ENCODE assay signal across 20 cellular contexts in the genomic region with DNA sequence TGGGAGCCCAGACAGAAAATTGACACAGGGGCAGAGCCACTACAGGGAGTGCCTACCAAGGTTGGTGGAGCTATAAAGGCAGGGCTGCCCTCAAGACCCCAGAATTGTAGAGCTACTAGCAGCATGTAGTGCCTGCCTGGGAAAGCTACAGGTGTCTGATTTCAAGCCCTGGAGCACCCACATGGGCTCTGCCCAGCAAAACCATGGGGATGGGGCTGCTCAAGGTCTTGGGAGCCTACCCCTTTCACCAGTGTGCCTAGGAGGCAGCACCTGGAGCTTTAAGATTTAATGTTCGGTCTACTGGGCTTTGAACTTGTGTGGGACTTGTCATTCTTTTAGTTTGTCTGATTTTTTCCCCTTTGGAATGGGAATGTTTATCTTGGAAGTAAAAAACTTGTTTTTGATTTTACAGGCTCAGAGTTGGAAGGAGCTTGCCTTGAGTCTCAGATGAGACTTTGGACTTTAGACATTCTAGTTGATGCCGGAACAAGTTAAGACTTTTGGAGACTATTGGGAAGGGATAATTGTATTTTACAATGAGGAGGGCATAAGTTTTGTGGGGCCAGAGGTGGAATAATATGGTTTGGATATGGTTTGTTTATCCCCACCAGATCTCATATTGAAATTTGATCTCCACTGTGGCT. TPM values are rescaled to one million over a fixed set of nuclear protein-coding genes. Genes with fewer than 3 reads are reported as not detected.
A peak's percentile ranks its signal among the peaks of the same experiment; 100 is the strongest.
DNase-seq lines count a peak whose midpoint lies in the region; ATAC-seq, FAIRE-seq and TF ChIP-seq lines count a peak whose summit lies in the region.
"Had no signal": no experiment of that assay in that cellular context is flagged by ENCODE, and none has a peak within 500 bp of the region (broad histone marks: within the 10 kb centered on the region; RNA-seq: fewer than 3 reads in every experiment).

No MANE protein-coding gene starts in this region.

- FAIRE-seq in small intestine (lab: Jason Lieb, UNC): no peak
- FAIRE-seq: G401.6, GM12892, H54 had no signal

- 27 to 61% (median 45%) methylated on average over 2 of the region's 2 CpGs for WGBS in small intestine, 3 donors

- H3K4me1 Mint-ChIP-seq in chondrocyte (ENCODE audit: low read depth): peaks cover 6% of the 10 kb centered on the region

- H3K27ac Mint-ChIP-seq in chondrocyte (ENCODE audit: unreplicated experiment): peak overlapping the region; percentile 6
- H3K27ac Mint-ChIP-seq: CD4-positive, alpha-beta memory T cell; HFFc6 had no signal

- H3K27ac ChIP-seq in small intestine (ENCODE audit: low read depth in 1 of 2, low read length in 1 of 2): no peak overlapping the region

- no peak for TF ChIP-seq CTCF in chondrocyte (IDR thresholded peaks at IDR 0.05)
- TF ChIP-seq CTCF in mucosa of descending colon (IDR thresholded peaks at IDR 0.05): no peak

- H3K4me1 ChIP-seq in mucosa of descending colon (ENCODE audit: low read depth) (no peaks in the 10 kb centered on the region), small intestine (ENCODE audit: control insufficient read depth in 2 of 2, insufficient read depth in 1 of 2, low read depth in 1 of 2, low read length in 1 of 2) (no peaks in the 10 kb centered on the region)

- H3K27me3 ChIP-seq in small intestine (ENCODE audit: control insufficient read depth in 2 of 2, insufficient read depth in 2 of 2, low read length in 2 of 2): no peaks in the 10 kb centered on the region

- H3K9me3 Mint-ChIP-seq in chondrocyte (ENCODE audit: low read depth): peaks cover 9% of the 10 kb centered on the region
- H3K9me3 Mint-ChIP-seq: HFFc6 had no signal

- no peaks in the 10 kb centered on the region for H3K9me3 ChIP-seq in mucosa of descending colon
- H3K9me3 ChIP-seq in small intestine (ENCODE audit: control insufficient read depth, low read depth): no peaks in the 10 kb centered on the region
- H3K9me3 ChIP-seq: Caco-2, HAP-1 had no signal

- H3K4me3 ChIP-seq in mucosa of descending colon (no peak overlapping the region), small intestine (ENCODE audit: low read depth in 1 of 2, low read length in 2 of 2) (no peak overlapping the region)
- H3K4me3 ChIP-seq: HAP-1 had no signal

- H3K36me3 ChIP-seq in mucosa of descending colon (ENCODE audit: low read depth): no peaks in the 10 kb centered on the region
- no peaks in the 10 kb centered on the region for H3K36me3 ChIP-seq in small intestine (ENCODE audit: control insufficient read depth in 2 of 2, insufficient read depth in 2 of 2, low read length in 2 of 2)
- H3K36me3 ChIP-seq: HAP-1 had no signal

- H3K27me3 Mint-ChIP-seq in chondrocyte (ENCODE audit: low read depth): peaks cover 3% of the 10 kb centered on the region
- H3K27me3 Mint-ChIP-seq: CD4-positive, alpha-beta memory T cell had no signal

- intact Hi-C loops in mucosa of descending colon (cut with DNase I, micrococcal nuclease): no loop called here

- ATAC-seq in mucosa of descending colon (peak; percentile 61), HG03196 (IDR thresholded peaks at IDR 0.05; ENCODE audit: unreplicated experiment) (no peak)

- no peak overlapping the region for H3K4me3 Mint-ChIP-seq in chondrocyte (ENCODE audit: unreplicated experiment)
- H3K4me3 Mint-ChIP-seq: CD4-positive, alpha-beta memory T cell; HFFc6 had no signal

- H3K36me3 Mint-ChIP-seq in chondrocyte (ENCODE audit: low read depth): no peaks in the 10 kb centered on the region

- DNase-seq in LoVo (ENCODE audit: low spot score) (peak; percentile 5), chondrocyte (ENCODE audit: low spot score) (no peak), mucosa of descending colon (no peak), small intestine (peak; percentile 52), kidney glomerular epithelial cell (lab: John Stamatoyannopoulos, UW) (no peak), KG1 (lab: John Stamatoyannopoulos, UW) (no peak)
- DNase-seq in activated CD4-positive, alpha-beta T cell treated with anti-CD3 and anti-CD28 coated beads, Interleukin-2, amount 50 U/mL, for 48 hours: no peak
- DNase-seq: Caco-2; CD4-positive, alpha-beta memory T cell; DMS153; DND-41; GOT3; HFFc6 had no signal

RNA-seq across cellular contexts. Expression of gene ALOX5AP, which starts 45.1 kb away (rescaled TPM):
- total RNA-seq in chondrocyte: 0.57 to 2.1 TPM (median 1.1 TPM) in 3 replicates
- total RNA-seq in mucosa of descending colon: 10 to 100 TPM in 2 of 3 donors, 1 to 10 TPM in 1; 5.1 to 13.8 (median 11.8) TPM
- 10 to 100 TPM; 14.3 to 36.1 (median 18.6) TPM for polyA plus RNA-seq in small intestine
- total RNA-seq: A172, A673, HFFc6 had no signal

Comparison
In these comparisons a context has a peak if more than half of its experiments do, and no peak if none do; other contexts are left out.
1. DNase-seq: peak in LoVo (single experiment) and small intestine (single experiment); none in chondrocyte (single experiment), mucosa of descending colon (0 of 3), kidney glomerular epithelial cell (single experiment), activated CD4-positive, alpha-beta T cell treated with anti-CD3 and anti-CD28 coated beads, Interleukin-2, amount 50 U/mL, for 48 hours (0 of 2) and KG1 (single experiment).